Comparison of ENCODE assay signal across 20 cellular contexts in genomic region chr6:5521322-5521721, GRCh38.
DNase-seq lines count a peak whose midpoint lies in the region; ATAC-seq and TF ChIP-seq lines count a peak whose summit lies in the region.
"Had no signal": no experiment of that assay in that cellular context is flagged by ENCODE, and none has a peak within 500 bp of the region (broad histone marks: within the 10 kb centered on the region; RNA-seq: fewer than 3 reads in every experiment).

No MANE protein-coding gene starts in this region.

- peak overlapping the region; percentile 83 for H3K27ac Mint-ChIP-seq in activated naive CD4-positive, alpha-beta T cell treated with anti-CD3 and anti-CD28 coated beads, Interleukin-2, amount 10 ng/mL, durations not matched to agents 7 days and 5 days
- peak overlapping the region in 5 of 9 donors; percentile 28 to 66 (median 60) for H3K27ac Mint-ChIP-seq in naive thymus-derived CD4-positive, alpha-beta T cell
- H3K27ac Mint-ChIP-seq: CD14-positive monocyte had no signal

- H2AFZ ChIP-seq in OCI-LY1 (ENCODE audit: low read length): no peak overlapping the region

- H4K20me1 ChIP-seq in OCI-LY1 (ENCODE audit: insufficient read depth, low read length): no peaks in the 10 kb centered on the region

- CTCF ChIA-PET in activated naive CD4-positive, alpha-beta T cell treated with anti-CD3 and anti-CD28 coated beads, Interleukin-2, amount 10 ng/mL, durations not matched to agents 7 days and 5 days (lab: Charles Lee): interaction anchor here (0.7 kb wide), 1 partner anchor 50 kb away, joined by 3 read pairs; no protein-coding TSS in a partner anchor
- CTCF ChIA-PET in naive thymus-derived CD4-positive, alpha-beta T cell (lab: Charles Lee): interaction anchor here (1.2 to 1.6 kb wide), 2 partner anchors 13 to 30 kb away, joined by 3 to 5 read pairs; no protein-coding TSS in a partner anchor

- no peak overlapping the region for H3K4me2 ChIP-seq in OCI-LY1 (ENCODE audit: low read length)

- ATAC-seq in naive thymus-derived CD4-positive, alpha-beta T cell: no peak
- no peak for ATAC-seq in GM21528 (IDR thresholded peaks at IDR 0.05; ENCODE audit: low FRiP score, unreplicated experiment)
- ATAC-seq: K562, PC-3 had no signal

- H3K9me2 ChIP-seq in OCI-LY1 (ENCODE audit: low read depth, low read length): no peaks in the 10 kb centered on the region

- H3K79me2 ChIP-seq in OCI-LY1 (ENCODE audit: insufficient read depth, low read length): no peaks in the 10 kb centered on the region

- H3K4me3 ChIP-seq in OCI-LY1 (ENCODE audit: low read depth, low read length, poor library complexity, severe bottlenecking): no peak overlapping the region
- H3K4me3 ChIP-seq in naive thymus-derived CD4-positive, alpha-beta T cell (ENCODE audit: low read length): no peak overlapping the region
- H3K4me3 ChIP-seq: K562, SJCRH30 had no signal

- DNase-seq in NCI-H1105 treated with DMSO at 0.1 percent for 48 hours (lab: John Stamatoyannopoulos, UW) (peak; percentile 5), NCI-H1105 (lab: John Stamatoyannopoulos, UW) (no peak), NCI-H524 treated with DMSO at 0.1 percent for 48 hours (lab: John Stamatoyannopoulos, UW) (no peak)
- DNase-seq in activated naive CD4-positive, alpha-beta T cell treated with anti-CD3 and anti-CD28 coated beads, Interleukin-2, amount 10 ng/mL, durations not matched to agents 7 days and 5 days: no peak
- DNase-seq in activated naive CD4-positive, alpha-beta T cell treated with Interleukin-2 at 50 U/mL for 16 hours: no peak
- peak in 1 of 9 donors; percentile 7 for DNase-seq in naive thymus-derived CD4-positive, alpha-beta T cell
- DNase-seq: Calu3, NCI-H1417 treated with DMSO at 0.1 percent for 48 hours, NCI-H187 treated with DMSO at 0.1 percent for 48 hours, NCI-H2171, NCI-H446 treated with DMSO at 0.1 percent for 48 hours, NCI-H774, PC-3, SJCRH30 had no signal

- H3K27me3 Mint-ChIP-seq in activated naive CD4-positive, alpha-beta T cell treated with anti-CD3 and anti-CD28 coated beads, Interleukin-2, amount 10 ng/mL, durations not matched to agents 7 days and 5 days: no peaks in the 10 kb centered on the region
- no peaks in the 10 kb centered on the region for H3K27me3 Mint-ChIP-seq in naive thymus-derived CD4-positive, alpha-beta T cell

- no peaks in the 10 kb centered on the region for H3K9me3 ChIP-seq in OCI-LY1 (ENCODE audit: low read length)
- no peaks in the 10 kb centered on the region for H3K9me3 ChIP-seq in naive thymus-derived CD4-positive, alpha-beta T cell (ENCODE audit: control insufficient read depth in 2 of 3, low read length in 3 of 3)
- H3K9me3 ChIP-seq: SJCRH30 had no signal

- H3K36me3 Mint-ChIP-seq in activated naive CD4-positive, alpha-beta T cell treated with anti-CD3 and anti-CD28 coated beads, Interleukin-2, amount 10 ng/mL, durations not matched to agents 7 days and 5 days: peaks cover 17% of the 10 kb centered on the region
- H3K36me3 Mint-ChIP-seq in naive thymus-derived CD4-positive, alpha-beta T cell: peaks cover 0 to 25% (median 5%) of the 10 kb centered on the region in 5 donors
- H3K36me3 Mint-ChIP-seq: CD14-positive monocyte had no signal

- H3K27ac ChIP-seq in OCI-LY1 (ENCODE audit: low read depth, low read length, poor library complexity, severe bottlenecking): peak overlapping the region; percentile 34
- H3K27ac ChIP-seq in naive thymus-derived CD4-positive, alpha-beta T cell (ENCODE audit: low read depth, low read length): peak overlapping the region; percentile 24
- H3K27ac ChIP-seq: 22Rv1, RWPE1, SJCRH30 had no signal

- no peaks in the 10 kb centered on the region for H3K9me3 Mint-ChIP-seq in activated naive CD4-positive, alpha-beta T cell treated with anti-CD3 and anti-CD28 coated beads, Interleukin-2, amount 10 ng/mL, durations not matched to agents 7 days and 5 days
- H3K9me3 Mint-ChIP-seq in naive thymus-derived CD4-positive, alpha-beta T cell: peaks cover 0 to 2% (median 0%) of the 10 kb centered on the region in 11 donors
- H3K9me3 Mint-ChIP-seq: CD14-positive monocyte had no signal

- no peak overlapping the region for H3K9ac ChIP-seq in OCI-LY1 (ENCODE audit: low read length)

- peaks cover 43% of the 10 kb centered on the region for H3K4me1 ChIP-seq in OCI-LY1 (ENCODE audit: insufficient read depth, low read length, severe bottlenecking)
- H3K4me1 ChIP-seq in naive thymus-derived CD4-positive, alpha-beta T cell (ENCODE audit: control insufficient read depth in 2 of 2, insufficient read depth in 2 of 2, low read length in 2 of 2): peaks cover 26 to 27% of the 10 kb centered on the region in 2 donors
- H3K4me1 ChIP-seq: SJCRH30 had no signal

- H3K36me3 ChIP-seq in OCI-LY1 (ENCODE audit: insufficient read depth, low read length): no peaks in the 10 kb centered on the region
- H3K36me3 ChIP-seq in naive thymus-derived CD4-positive, alpha-beta T cell (ENCODE audit: control insufficient read depth in 2 of 3, insufficient read depth in 3 of 3, low read length in 3 of 3): no peaks in the 10 kb centered on the region
- H3K36me3 ChIP-seq: SJCRH30 had no signal

- no peak for TF ChIP-seq CTCF in OCI-LY1 (IDR thresholded peaks at IDR 0.05; ENCODE audit: low read length)

- H3K4me1 Mint-ChIP-seq in activated naive CD4-positive, alpha-beta T cell treated with anti-CD3 and anti-CD28 coated beads, Interleukin-2, amount 10 ng/mL, durations not matched to agents 7 days and 5 days: peaks cover 57% of the 10 kb centered on the region
- peaks cover 34 to 69% (median 43%) of the 10 kb centered on the region in 7 donors for H3K4me1 Mint-ChIP-seq in naive thymus-derived CD4-positive, alpha-beta T cell

- POLR2A ChIA-PET in naive thymus-derived CD4-positive, alpha-beta T cell (lab: Charles Lee): interaction anchor here (0.6 to 1.3 kb wide), 6 partner anchors 12 to 1381 kb away, joined by 3 to 9 read pairs (median 4); no protein-coding TSS in a partner anchor

- H3K27me3 ChIP-seq in OCI-LY1 (ENCODE audit: insufficient read depth, low read length): no peaks in the 10 kb centered on the region
- no peaks in the 10 kb centered on the region for H3K27me3 ChIP-seq in naive thymus-derived CD4-positive, alpha-beta T cell (ENCODE audit: control insufficient read depth in 2 of 2, insufficient read depth in 2 of 2, low read length in 2 of 2)
- H3K27me3 ChIP-seq: SJCRH30 had no signal

- H3F3A ChIP-seq in OCI-LY1 (ENCODE audit: insufficient read depth, low read length): no peaks in the 10 kb centered on the region; the same call in 1 of the 2 replicates

- H3K4me3 Mint-ChIP-seq in activated naive CD4-positive, alpha-beta T cell treated with anti-CD3 and anti-CD28 coated beads, Interleukin-2, amount 10 ng/mL, durations not matched to agents 7 days and 5 days: no peak overlapping the region
- peak overlapping the region in 6 of 10 donors; percentile 10 to 53 (median 36) for H3K4me3 Mint-ChIP-seq in naive thymus-derived CD4-positive, alpha-beta T cell
- H3K4me3 Mint-ChIP-seq: CD14-positive monocyte had no signal

- intact Hi-C loops in naive thymus-derived CD4-positive, alpha-beta T cell (cut with micrococcal nuclease): loop anchor here in 1 of 2 donors (2.0 kb wide), 2 partner anchors 15 to 143 kb away; no protein-coding TSS in a partner anchor
